ENCODE assay signal across 15 cellular contexts in the genomic region with DNA sequence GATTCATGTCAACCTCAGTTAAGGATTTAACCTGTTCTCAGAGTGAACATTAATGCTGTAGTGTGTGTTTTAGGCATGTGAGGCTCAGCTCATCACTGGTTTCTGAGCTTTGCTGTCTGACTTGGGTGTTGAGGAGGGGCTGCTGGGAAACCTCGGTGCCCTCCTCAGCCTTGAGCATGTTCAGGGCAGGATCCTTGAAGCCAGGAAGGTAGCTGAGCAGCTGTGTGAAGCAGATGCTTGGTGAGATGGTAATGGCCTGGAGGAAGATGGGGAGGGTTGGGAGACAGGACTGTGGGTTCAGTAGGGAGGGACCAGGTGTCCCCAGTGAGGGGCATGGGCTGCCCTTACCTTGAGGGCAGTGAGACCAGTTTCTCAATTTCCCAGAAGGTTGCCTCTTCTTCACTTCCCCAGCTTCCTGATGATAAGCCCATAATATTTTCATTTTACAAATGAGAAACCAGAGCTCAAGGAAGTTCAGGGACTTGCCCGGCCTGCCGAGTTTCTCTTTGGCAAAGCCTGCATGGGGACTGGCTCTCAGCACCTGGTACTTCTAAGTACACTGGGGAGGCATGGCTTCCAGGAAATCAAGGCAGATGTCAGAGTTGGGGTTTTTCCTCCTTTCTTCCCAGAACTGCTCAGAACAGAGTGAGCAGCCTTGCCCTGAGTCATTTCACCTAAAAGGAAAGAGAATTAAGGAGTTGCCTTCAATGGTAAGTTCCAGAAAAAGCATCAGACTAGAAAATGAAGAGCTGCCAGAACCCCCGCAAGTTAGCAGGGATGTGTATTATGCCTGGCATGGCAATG.
DNase-seq lines count a peak whose midpoint lies in the region; ATAC-seq, FAIRE-seq and TF ChIP-seq lines count a peak whose summit lies in the region.
"Had no signal": no experiment of that assay in that cellular context is flagged by ENCODE, and none has a peak within 500 bp of the region (broad histone marks: within the 10 kb centered on the region; RNA-seq: fewer than 3 reads in every experiment).

No MANE protein-coding gene starts in this region.

- H3K27ac ChIP-seq in CD4-positive, alpha-beta memory T cell (ENCODE audit: low read depth, low read length): no peak overlapping the region
- no peak overlapping the region for H3K27ac ChIP-seq in GM23338 (ENCODE audit: low read depth)

- no peak overlapping the region for H2AFZ ChIP-seq in GM23338

- TF ChIP-seq POLR2A in H54 (IDR thresholded peaks at IDR 0.05; ENCODE audit: low read depth, low read length): no peak

- no peak overlapping the region for H3K4me3 ChIP-seq in CD4-positive, alpha-beta memory T cell (ENCODE audit: low read length in 2 of 2)
- H3K4me3 ChIP-seq in GM23338: no peak overlapping the region
- H3K4me3 ChIP-seq: skin epidermis had no signal

- H3K4me1 Mint-ChIP-seq in CD4-positive, alpha-beta memory T cell: peaks cover 5 to 26% (median 18%) of the 10 kb centered on the region in 4 donors
- H3K4me1 Mint-ChIP-seq in activated naive CD8-positive, alpha-beta T cell treated with anti-CD3 and anti-CD28 coated beads, Interleukin-2, amount 50 U/mL, for 24 hours: peaks cover 26% of the 10 kb centered on the region
- peaks cover 9% of the 10 kb centered on the region for H3K4me1 Mint-ChIP-seq in GM23338

- H3K9me2 ChIP-seq in GM23338 (ENCODE audit: insufficient read depth): peaks cover 9% of the 10 kb centered on the region; the same call in 1 of the 2 replicates
- H3K9me2 ChIP-seq: SK-N-SH had no signal

- peak overlapping the region in 6 of 8 donors; percentile 4 to 71 (median 48) for H3K4me3 Mint-ChIP-seq in CD4-positive, alpha-beta memory T cell
- peak overlapping the region; percentile 35 for H3K4me3 Mint-ChIP-seq in activated naive CD8-positive, alpha-beta T cell treated with anti-CD3 and anti-CD28 coated beads, Interleukin-2, amount 50 U/mL, for 24 hours
- H3K4me3 Mint-ChIP-seq in GM23338: no peak overlapping the region
- H3K4me3 Mint-ChIP-seq: B cell, nephron progenitor cell had no signal

- peak; percentile 90 for ATAC-seq in activated naive CD8-positive, alpha-beta T cell treated with anti-CD3 and anti-CD28 coated beads, Interleukin-2, amount 50 U/mL, for 24 hours
- ATAC-seq in GM23338: no peak

- H3F3A ChIP-seq in GM23338 (replicated peaks; ENCODE audit: low read depth): no peaks in the 10 kb centered on the region

- H3K36me3 Mint-ChIP-seq in CD4-positive, alpha-beta memory T cell: no peaks in the 10 kb centered on the region
- H3K36me3 Mint-ChIP-seq in activated naive CD8-positive, alpha-beta T cell treated with anti-CD3 and anti-CD28 coated beads, Interleukin-2, amount 50 U/mL, for 24 hours (ENCODE audit: low read depth): no peaks in the 10 kb centered on the region
- no peaks in the 10 kb centered on the region for H3K36me3 Mint-ChIP-seq in GM23338 (ENCODE audit: low read depth)

- H3K36me3 ChIP-seq in CD4-positive, alpha-beta memory T cell (ENCODE audit: insufficient read depth, low read length): no peaks in the 10 kb centered on the region
- H3K36me3 ChIP-seq in GM23338 (ENCODE audit: insufficient read depth): no peaks in the 10 kb centered on the region

- H4K20me1 ChIP-seq in GM23338 (replicated peaks; ENCODE audit: insufficient read depth): no peaks in the 10 kb centered on the region

- no peaks in the 10 kb centered on the region for H3K27me3 ChIP-seq in CD4-positive, alpha-beta memory T cell (ENCODE audit: insufficient read depth, low read length)
- no peaks in the 10 kb centered on the region for H3K27me3 ChIP-seq in GM23338 (ENCODE audit: insufficient read depth)

- intact Hi-C loops in CD4-positive, alpha-beta memory T cell (cut with micrococcal nuclease): no loop called here

- H3K9me3 Mint-ChIP-seq in CD4-positive, alpha-beta memory T cell: no peaks in the 10 kb centered on the region
- H3K9me3 Mint-ChIP-seq in activated naive CD8-positive, alpha-beta T cell treated with anti-CD3 and anti-CD28 coated beads, Interleukin-2, amount 50 U/mL, for 24 hours: no peaks in the 10 kb centered on the region
- no peaks in the 10 kb centered on the region for H3K9me3 Mint-ChIP-seq in GM23338
- H3K9me3 Mint-ChIP-seq: nephron progenitor cell had no signal

- no peaks in the 10 kb centered on the region for H3K9me3 ChIP-seq in CD4-positive, alpha-beta memory T cell (ENCODE audit: control insufficient read depth in 1 of 2, low read length in 2 of 2)
- H3K9me3 ChIP-seq: SK-N-SH had no signal

- H3K79me2 ChIP-seq in GM23338 (replicated peaks; ENCODE audit: insufficient read depth): no peaks in the 10 kb centered on the region

- no peak for TF ChIP-seq CTCF in GM23338 (conservative IDR thresholded peaks at IDR 0.05; ENCODE audit: low read depth in 2 of 2)

- H3K27ac Mint-ChIP-seq in CD4-positive, alpha-beta memory T cell: peak overlapping the region; percentile 52 to 89 (median 73)
- peak overlapping the region; percentile 84 for H3K27ac Mint-ChIP-seq in activated naive CD8-positive, alpha-beta T cell treated with anti-CD3 and anti-CD28 coated beads, Interleukin-2, amount 50 U/mL, for 24 hours
- no peak overlapping the region for H3K27ac Mint-ChIP-seq in GM23338
- H3K27ac Mint-ChIP-seq: B cell, nephron progenitor cell had no signal

- DNase-seq in CD4-positive, alpha-beta memory T cell: no peak
- DNase-seq in activated CD4-positive, alpha-beta T cell treated with anti-CD3 and anti-CD28 coated beads for 48 hours: peak; percentile 52
- DNase-seq in activated naive CD8-positive, alpha-beta T cell treated with anti-CD3 and anti-CD28 coated beads, Interleukin-2, amount 50 U/mL, for 24 hours: peak; percentile 33
- peak; percentile 28 to 33 (median 29) for DNase-seq in stimulated activated CD4-positive, alpha-beta T cell treated with anti-CD3 and anti-CD28 coated beads, Interleukin-12 subunit alpha, Interleukin-12 subunit beta, amount 100 ng/mL, for 48 hours (ENCODE audit: low read depth in 2 of 3, low spot score in 1 of 3)
- DNase-seq in NCI-H2029 (lab: John Stamatoyannopoulos, UW) (no peak), GM23338 (ENCODE audit: low spot score) (no peak), H54 (ENCODE audit: insufficient read length, low spot score) (no peak), NCI-H187 (lab: John Stamatoyannopoulos, UW) (no peak)
- DNase-seq: effector memory CD4-positive, alpha-beta T cell; GOT3; NCI-H2081; nephron progenitor cell; SK-N-SH had no signal

- no peak overlapping the region for H3K4me2 ChIP-seq in GM23338
- H3K4me2 ChIP-seq: SK-N-SH had no signal

- POLR2A ChIA-PET in CD4-positive, alpha-beta memory T cell (lab: Charles Lee; ENCODE audit: partially characterized antibody): no interaction called here

- CTCF ChIA-PET in CD4-positive, alpha-beta memory T cell (lab: Charles Lee; ENCODE audit: partially characterized antibody): interaction anchor here (0.6 to 2.1 kb wide), 3 partner anchors 8 to 44 kb away, joined by 3 to 7 read pairs (median 6); no protein-coding TSS in a partner anchor

- H3K27me3 Mint-ChIP-seq in CD4-positive, alpha-beta memory T cell: no peaks in the 10 kb centered on the region
- H3K27me3 Mint-ChIP-seq in activated naive CD8-positive, alpha-beta T cell treated with anti-CD3 and anti-CD28 coated beads, Interleukin-2, amount 50 U/mL, for 24 hours: peaks cover 13% of the 10 kb centered on the region
- peaks cover 2% of the 10 kb centered on the region for H3K27me3 Mint-ChIP-seq in GM23338 (ENCODE audit: insufficient read depth, low read depth, poor library complexity)
- H3K27me3 Mint-ChIP-seq: B cell had no signal

- H3K4me1 ChIP-seq in CD4-positive, alpha-beta memory T cell (ENCODE audit: insufficient read depth, low read length): peaks cover 20% of the 10 kb centered on the region
- peaks cover 9% of the 10 kb centered on the region; the same call in 1 of the 2 replicates for H3K4me1 ChIP-seq in GM23338 (ENCODE audit: insufficient read depth)

- no peak for FAIRE-seq in H54 (lab: Jason Lieb, UNC)

TF ChIP-seq in GM23338, 12 proteins besides CTCF, POLR2A, EP300 and RAD21 (continues in another document):
- TF ChIP-seq ZNF114 (CRISPR knock-in tag; IDR thresholded peaks at IDR 0.05): no peak

Comparison
In these comparisons a context has a peak if more than half of its experiments do, and no peak if none do; other contexts are left out.
1. DNase-seq: peak in activated CD4-positive, alpha-beta T cell treated with anti-CD3 and anti-CD28 coated beads for 48 hours (single experiment), activated naive CD8-positive, alpha-beta T cell treated with anti-CD3 and anti-CD28 coated beads, Interleukin-2, amount 50 U/mL, for 24 hours (single experiment) and stimulated activated CD4-positive, alpha-beta T cell treated with anti-CD3 and anti-CD28 coated beads, Interleukin-12 subunit alpha, Interleukin-12 subunit beta, amount 100 ng/mL, for 48 hours (3 of 3); none in CD4-positive, alpha-beta memory T cell (0 of 5), NCI-H2029 (single experiment), GM23338 (single experiment), H54 (single experiment) and NCI-H187 (0 of 2).